ENCODE assay signal across 1 cellular context in genomic region chr1:203795382-203796222, GRCh38.
TF ChIP-seq lines count a peak whose summit lies in the region.

ZBED6 (plus strand) TSS chr1:203795623; CDS start chr1:203797523, 1,900 bp downstream.
ZC3H11A (plus strand) TSS chr1:203795623; CDS start chr1:203817071, 21,448 bp downstream.

TF ChIP-seq in HepG2, 621 proteins besides CTCF, POLR2A, EP300 and RAD21 (continued from another document and continues in another):
- no peak for TF ChIP-seq KIAA2018 (CRISPR knock-in tag; IDR thresholded peaks at IDR 0.05; ENCODE audit: borderline replicate concordance)
- TF ChIP-seq TFDP1 (CRISPR knock-in tag; IDR thresholded peaks at IDR 0.05; ENCODE audit: borderline replicate concordance), result peak; percentile 80; the same call in 1 of the 2 replicates
- TF ChIP-seq IKZF4 (CRISPR knock-in tag; IDR thresholded peaks at IDR 0.05; ENCODE audit: borderline replicate concordance, low read depth, not compliant biosample characterization), result no peak
- peak; percentile 58 for TF ChIP-seq HNRNPLL (IDR thresholded peaks at IDR 0.05; ENCODE audit: low read depth, low read length, poor library complexity, severe bottlenecking)
- TF ChIP-seq MTA1 (CRISPR knock-in tag; IDR thresholded peaks at IDR 0.05; ENCODE audit: borderline replicate concordance), result 0 out of 2 replicates have a peak, but pooled peaks have one; percentile 36
- no peak for TF ChIP-seq CERS6 (CRISPR knock-in tag; IDR thresholded peaks at IDR 0.05)
- TF ChIP-seq ZNF790 (CRISPR knock-in tag; IDR thresholded peaks at IDR 0.05; ENCODE audit: borderline replicate concordance), result no peak
- TF ChIP-seq ZNF546 (CRISPR knock-in tag; conservative IDR thresholded peaks at IDR 0.05), result 0 out of 2 replicates have a peak, but pooled peaks have one; percentile 24
- no peak for TF ChIP-seq LCORL (IDR thresholded peaks at IDR 0.05)
- TF ChIP-seq LCORL (CRISPR knock-in tag; IDR thresholded peaks at IDR 0.05), result 0 out of 2 replicates have a peak, but pooled peaks have one; percentile 39
- peak; percentile 59; the same call in 1 of the 2 replicates for TF ChIP-seq ZNF280D (CRISPR knock-in tag; IDR thresholded peaks at IDR 0.05)
- TF ChIP-seq DNMT1 (CRISPR knock-in tag; IDR thresholded peaks at IDR 0.05), result no peak
- TF ChIP-seq KDM5B (CRISPR knock-in tag; IDR thresholded peaks at IDR 0.05; ENCODE audit: borderline replicate concordance), result 0 out of 2 replicates have a peak, but pooled peaks have one; percentile 18
- peak; percentile 36; the same call in 1 of the 2 replicates for TF ChIP-seq NCOA2 (CRISPR knock-in tag; IDR thresholded peaks at IDR 0.05)
- peak; percentile 97 for TF ChIP-seq PRPF4 (IDR thresholded peaks at IDR 0.05; ENCODE audit: low read depth, low read length, poor library complexity, severe bottlenecking)
- TF ChIP-seq SUZ12 (IDR thresholded peaks at IDR 0.05; ENCODE audit: low read depth, low read length), result peak; percentile 57
- no peak for TF ChIP-seq ZNF704 (CRISPR knock-in tag; IDR thresholded peaks at IDR 0.05; ENCODE audit: borderline replicate concordance)
- TF ChIP-seq SRSF1 (optimal IDR thresholded peaks at IDR 0.05; ENCODE audit: low read depth, low read length), result no peak
- no peak for TF ChIP-seq LBX2 (CRISPR knock-in tag; IDR thresholded peaks at IDR 0.05; ENCODE audit: borderline replicate concordance)
- TF ChIP-seq RFXANK (CRISPR knock-in tag; IDR thresholded peaks at IDR 0.05), result no peak
- TF ChIP-seq GABPB1 (CRISPR knock-in tag; IDR thresholded peaks at IDR 0.05), result peak; percentile 90
- no peak for TF ChIP-seq CBX2 (IDR thresholded peaks at IDR 0.05; ENCODE audit: low read depth, low read length)
- TF ChIP-seq CBX2 (CRISPR knock-in tag; IDR thresholded peaks at IDR 0.05; ENCODE audit: low read depth), result no peak
- TF ChIP-seq PPARG (CRISPR knock-in tag; conservative IDR thresholded peaks at IDR 0.05), result peak; percentile 21; the same call in 1 of the 2 replicates
- TF ChIP-seq ZNF740 (CRISPR knock-in tag; IDR thresholded peaks at IDR 0.05), result peak; percentile 79; the same call in 1 of the 2 replicates
- TF ChIP-seq ZMAT5 (CRISPR knock-in tag; IDR thresholded peaks at IDR 0.05; ENCODE audit: borderline replicate concordance, low read depth), result no peak
- peak; percentile 42; the same call in 1 of the 2 replicates for TF ChIP-seq PHF21A (CRISPR knock-in tag; IDR thresholded peaks at IDR 0.05)
- peak; percentile 60 for TF ChIP-seq POLR2AphosphoS5 (IDR thresholded peaks at IDR 0.05; ENCODE audit: low read depth, low read length)
- peak; percentile 95 for TF ChIP-seq ZNF143 (CRISPR knock-in tag; IDR thresholded peaks at IDR 0.05)
- no peak for TF ChIP-seq FOXA1 (IDR thresholded peaks at IDR 0.05)
- TF ChIP-seq FOXA1 (CRISPR knock-in tag; IDR thresholded peaks at IDR 0.05), result no peak
- TF ChIP-seq GMEB2 (CRISPR knock-in tag; IDR thresholded peaks at IDR 0.05; ENCODE audit: low read depth), result peak; percentile 77
- TF ChIP-seq ZNF781 (CRISPR knock-in tag; IDR thresholded peaks at IDR 0.05; ENCODE audit: borderline replicate concordance, not compliant biosample characterization), result no peak
- TF ChIP-seq ZNF773 (CRISPR knock-in tag; IDR thresholded peaks at IDR 0.05; ENCODE audit: borderline replicate concordance), result no peak; the same call in 1 of the 2 replicates
- TF ChIP-seq SATB2 (CRISPR knock-in tag; IDR thresholded peaks at IDR 0.05), result 0 out of 2 replicates have a peak, but pooled peaks have one; percentile 34
- TF ChIP-seq RFXAP (CRISPR knock-in tag; IDR thresholded peaks at IDR 0.05; ENCODE audit: borderline replicate concordance), result peak; percentile 66; the same call in 1 of the 2 replicates
- TF ChIP-seq STAT6 (CRISPR knock-in tag; IDR thresholded peaks at IDR 0.05; ENCODE audit: borderline replicate concordance), result no peak
- TF ChIP-seq SIX4 (CRISPR knock-in tag; IDR thresholded peaks at IDR 0.05), result no peak
